Comparison of ENCODE assay signal across 9 cellular contexts in the genomic region with DNA sequence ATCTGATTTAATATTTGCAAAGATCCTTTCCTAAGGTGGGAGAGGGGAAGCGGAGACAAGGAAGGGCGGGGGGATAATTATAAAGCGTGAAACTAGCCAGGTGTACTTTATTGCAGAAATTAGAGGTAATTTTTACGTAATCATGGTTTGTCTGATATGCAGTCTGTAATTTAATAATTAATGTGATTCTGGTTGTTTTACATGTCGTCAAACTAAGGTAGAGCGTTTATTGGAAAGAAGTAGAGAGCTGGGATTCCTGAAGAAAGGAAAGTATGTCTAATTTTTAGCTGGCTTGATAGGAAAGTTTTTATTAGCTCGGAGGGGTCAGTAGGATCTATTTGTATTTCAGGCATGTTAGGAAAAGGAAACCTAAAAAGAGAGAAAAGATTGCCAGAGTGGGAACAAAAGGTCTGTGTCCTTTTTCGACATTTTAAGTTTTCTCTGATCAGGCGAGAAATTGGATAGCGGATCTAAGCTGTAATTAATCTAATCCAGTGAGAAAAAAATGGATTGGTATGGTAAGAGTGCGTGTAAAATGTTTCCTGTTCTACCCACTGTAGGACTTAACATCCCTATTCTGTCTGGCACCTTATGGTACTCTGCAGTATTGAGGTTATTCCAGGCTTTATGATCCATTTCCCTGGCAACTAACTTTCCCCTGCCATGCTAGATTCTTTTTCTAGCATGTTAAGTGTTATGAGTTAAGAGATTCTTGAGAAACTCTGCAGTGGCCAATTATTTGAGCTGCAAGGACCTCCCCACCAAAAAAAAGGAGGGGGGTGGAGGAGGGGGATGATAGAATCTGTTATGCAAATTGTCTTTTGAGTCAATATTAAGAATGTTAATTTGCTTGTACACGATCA. TPM values are rescaled to one million over a fixed set of nuclear protein-coding genes. Genes with fewer than 3 reads are reported as not detected.
DNase-seq lines count a peak whose midpoint lies in the region; ATAC-seq, FAIRE-seq and TF ChIP-seq lines count a peak whose summit lies in the region.
"Had no signal": no experiment of that assay in that cellular context is flagged by ENCODE, and none has a peak within 500 bp of the region (broad histone marks: within the 10 kb centered on the region; RNA-seq: fewer than 3 reads in every experiment).

No MANE protein-coding gene starts in this region.

- peak overlapping the region; percentile 90 for H3K4me3 Mint-ChIP-seq in astrocyte (ENCODE audit: unreplicated experiment)

- H3K27ac ChIP-seq in IMR-90 (ENCODE audit: insufficient read depth, low read length) (no peak overlapping the region; the same call in 1 of the 2 replicates), astrocyte (ENCODE audit: low read depth, low read length) (no peak overlapping the region), spleen (no peak overlapping the region)

- no peak overlapping the region for H2BK15ac ChIP-seq in IMR-90 (ENCODE audit: low read depth, low read length)

- ATAC-seq in IMR-90 (ENCODE audit: low read depth): no peak
- no peak for ATAC-seq in HG02759 (IDR thresholded peaks at IDR 0.05; ENCODE audit: unreplicated experiment)
- ATAC-seq in GM18511 (IDR thresholded peaks at IDR 0.05; ENCODE audit: unreplicated experiment): no peak

- no peak for TF ChIP-seq RAD21 in IMR-90 (IDR thresholded peaks at IDR 0.05; ENCODE audit: low read length)

- no peak overlapping the region for H4K91ac ChIP-seq in IMR-90 (ENCODE audit: insufficient read depth, low read depth, low read length)

- no peak for TF ChIP-seq CTCF in IMR-90 (conservative IDR thresholded peaks at IDR 0.05; ENCODE audit: low read depth, low read length)
- no peak for TF ChIP-seq CTCF in astrocyte (IDR thresholded peaks at IDR 0.05; ENCODE audit: insufficient read depth, low read depth, low read length)
- TF ChIP-seq CTCF in spleen (IDR thresholded peaks at IDR 0.05 in 8 of 11, conservative IDR thresholded peaks at IDR 0.05 in 3 of 11): no peak

- H3K27me3 ChIP-seq in IMR-90 (ENCODE audit: control insufficient read depth, insufficient read depth, low read length): peaks cover 39% of the 10 kb centered on the region
- H3K27me3 ChIP-seq in astrocyte (ENCODE audit: insufficient read depth, low read length): peaks cover 17% of the 10 kb centered on the region
- peaks cover 9 to 92% (median 57%) of the 10 kb centered on the region in 7 donors for H3K27me3 ChIP-seq in spleen (replicated peaks in 1 of 7)

- no peaks in the 10 kb centered on the region for H3K79me1 ChIP-seq in IMR-90 (ENCODE audit: low read depth in 1 of 2, low read length in 2 of 2)

- peak overlapping the region; percentile 83 for H3K4me2 ChIP-seq in IMR-90 (ENCODE audit: low read depth, low read length)
- peak overlapping the region; percentile 87 for H3K4me2 ChIP-seq in astrocyte (ENCODE audit: low read length)

- no peak overlapping the region for H3K18ac ChIP-seq in IMR-90 (ENCODE audit: low read depth, low read length)

- TF ChIP-seq POLR2A in IMR-90 (IDR thresholded peaks at IDR 0.05; ENCODE audit: low read depth, low read length) (no peak), spleen (IDR thresholded peaks at IDR 0.05) (no peak)

- intact Hi-C loops in IMR-90 (cut with micrococcal nuclease) (no loop called here), spleen (cut with DNase I; ENCODE audit: low total_unique reads) (no loop called here)

- H2BK120ac ChIP-seq in IMR-90 (ENCODE audit: low read depth, low read length): no peak overlapping the region

- peak overlapping the region; percentile 84 for H3K27ac Mint-ChIP-seq in astrocyte (ENCODE audit: unreplicated experiment)

- H3K4me1 ChIP-seq in IMR-90 (ENCODE audit: control insufficient read depth, insufficient read depth, low read length) (peaks cover 2% of the 10 kb centered on the region; the same call in 1 of the 2 replicates), astrocyte (ENCODE audit: insufficient read depth, low read length) (peaks cover 8% of the 10 kb centered on the region), spleen (peaks cover 3 to 20% (median 14%) of the 10 kb centered on the region in 6 donors)

- FAIRE-seq in astrocyte (lab: Jason Lieb, UNC): no peak

- H3K27me3 Mint-ChIP-seq in astrocyte (ENCODE audit: low read depth, unreplicated experiment): no peaks in the 10 kb centered on the region

- H3K9me3 ChIP-seq in IMR-90 (ENCODE audit: control insufficient read depth, insufficient read depth, low read length) (peaks cover 2% of the 10 kb centered on the region; the same call in 1 of the 2 replicates), astrocyte (ENCODE audit: insufficient read depth, low read depth, low read length) (no peaks in the 10 kb centered on the region), iPS-18c (ENCODE audit: control insufficient read depth, insufficient read depth, low read length) (no peaks in the 10 kb centered on the region), spleen (no peaks in the 10 kb centered on the region)

- peak overlapping the region; percentile 87 for H3K4me3 ChIP-seq in IMR-90 (ENCODE audit: insufficient read depth, low read depth, low read length)
- peak overlapping the region; percentile 56 for H3K4me3 ChIP-seq in astrocyte (ENCODE audit: insufficient read depth, low read depth, low read length)
- peak overlapping the region; percentile 76 for H3K4me3 ChIP-seq in iPS-18c (ENCODE audit: insufficient read depth, low read depth, low read length)
- H3K4me3 ChIP-seq in spleen: peak overlapping the region in 6 of 8 donors; percentile 48 to 81 (median 56)

- no peak overlapping the region for H2BK5ac ChIP-seq in IMR-90 (ENCODE audit: low read depth, low read length, poor library complexity, severe bottlenecking)

- POLR2A ChIA-PET in IMR-90 (lab: Charles Lee; ENCODE audit: unreplicated experiment): no interaction called here

- WGBS in IMR-90 (ENCODE audit: extremely low coverage in 2 of 2, insufficient read length in 1 of 2), 2 experiments: 50% methylated on average over 9 of the region's 12 CpGs; no CpG with 5 or more reads in 1 of the 2 experiments
- WGBS in spleen, 5 donors: 41 to 50% (median 43%) methylated on average over 12 of the region's 12 CpGs

- H3K9me1 ChIP-seq in IMR-90 (ENCODE audit: insufficient read depth, low read length): no peaks in the 10 kb centered on the region

- in situ Hi-C loops in IMR-90 (cut with MboI; ENCODE audit: low sequenced_read_pairs): no loop called here

- no peak overlapping the region for H2AK5ac ChIP-seq in IMR-90 (ENCODE audit: low read depth, low read length)

- dilution Hi-C loops in IMR-90 (cut with HindIII; ENCODE audit: low sequenced_read_pairs, unreplicated experiment): no loop called here

- H2BK20ac ChIP-seq in IMR-90 (ENCODE audit: low read depth, low read length): no peak overlapping the region

- H2AFZ ChIP-seq in IMR-90 (replicated peaks; ENCODE audit: low read length, poor library complexity) (no peak overlapping the region), astrocyte (ENCODE audit: low read depth, low read length) (no peak overlapping the region)

- H3K4me1 Mint-ChIP-seq in astrocyte (ENCODE audit: low read depth, unreplicated experiment): peaks cover 22% of the 10 kb centered on the region

- H4K20me1 ChIP-seq in IMR-90 (ENCODE audit: insufficient read depth, low read length): no peaks in the 10 kb centered on the region
- no peaks in the 10 kb centered on the region for H4K20me1 ChIP-seq in astrocyte (ENCODE audit: insufficient read depth, low read length)

- H3K9ac ChIP-seq in IMR-90 (ENCODE audit: low read depth, low read length): peak overlapping the region; percentile 30; the same call in 1 of the 2 replicates
- peak overlapping the region; percentile 74 for H3K9ac ChIP-seq in astrocyte (ENCODE audit: low read length)

- CTCF ChIA-PET in IMR-90 (lab: Yijun Ruan, JAX): no interaction called here

- no peak overlapping the region for H2AK9ac ChIP-seq in IMR-90 (replicated peaks; ENCODE audit: low read depth, low read length, poor library complexity)

- DNase-seq in IMR-90 (no peak), astrocyte (ENCODE audit: low read depth) (no peak), spleen (no peak), NCI-H1930 (lab: John Stamatoyannopoulos, UW) (no peak), NCI-H128 (lab: John Stamatoyannopoulos, UW; ENCODE audit: unreplicated experiment) (no peak)
- DNase-seq: NCI-H1694 treated with DMSO at 0.1 percent for 48 hours had no signal

- H3K4ac ChIP-seq in IMR-90 (ENCODE audit: low read depth, low read length): no peak overlapping the region

- H3K36me3 Mint-ChIP-seq in astrocyte (ENCODE audit: low read depth, unreplicated experiment): peaks cover 3% of the 10 kb centered on the region

- H4K8ac ChIP-seq in IMR-90 (ENCODE audit: low read depth in 2 of 2, low read length in 2 of 2): no peak overlapping the region

- H3K14ac ChIP-seq in IMR-90 (replicated peaks; ENCODE audit: low read depth, low read length): no peak overlapping the region

- no peak overlapping the region for H4K5ac ChIP-seq in IMR-90 (ENCODE audit: low read depth, low read length)

- no peak overlapping the region for H3K23ac ChIP-seq in IMR-90 (ENCODE audit: low read depth, low read length)

- BruUV-seq in IMR-90 (replicated peaks; lab: Mats Ljungman, UMichigan): no TSS peak

- H3K36me3 ChIP-seq in IMR-90 (ENCODE audit: control insufficient read depth, insufficient read depth, low read length) (no peaks in the 10 kb centered on the region), astrocyte (ENCODE audit: insufficient read depth, low read length) (no peaks in the 10 kb centered on the region), spleen (no peaks in the 10 kb centered on the region)

- H3K9me3 Mint-ChIP-seq in astrocyte (ENCODE audit: unreplicated experiment): no peaks in the 10 kb centered on the region

- H3K56ac ChIP-seq in IMR-90 (ENCODE audit: extremely low read depth, insufficient read depth, low read length): no peak overlapping the region

- no peaks in the 10 kb centered on the region for H3K79me2 ChIP-seq in astrocyte (ENCODE audit: insufficient read depth, low read length)

TF ChIP-seq in IMR-90, 13 proteins besides CTCF, POLR2A, EP300 and RAD21 (continues in another document):
- no peak for TF ChIP-seq SMC3 (IDR thresholded peaks at IDR 0.05; ENCODE audit: low read depth, low read length)
- TF ChIP-seq, protein P1, sequence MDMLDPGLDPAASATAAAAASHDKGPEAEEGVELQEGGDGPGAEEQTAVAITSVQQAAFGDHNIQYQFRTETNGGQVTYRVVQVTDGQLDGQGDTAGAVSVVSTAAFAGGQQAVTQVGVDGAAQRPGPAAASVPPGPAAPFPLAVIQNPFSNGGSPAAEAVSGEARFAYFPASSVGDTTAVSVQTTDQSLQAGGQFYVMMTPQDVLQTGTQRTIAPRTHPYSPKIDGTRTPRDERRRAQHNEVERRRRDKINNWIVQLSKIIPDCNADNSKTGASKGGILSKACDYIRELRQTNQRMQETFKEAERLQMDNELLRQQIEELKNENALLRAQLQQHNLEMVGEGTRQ (IDR thresholded peaks at IDR 0.05; ENCODE audit: low read depth, low read length): no peak
- no peak for TF ChIP-seq RCOR1 (IDR thresholded peaks at IDR 0.05; ENCODE audit: insufficient replicate concordance, low read length)
- no peak for TF ChIP-seq MAZ (IDR thresholded peaks at IDR 0.05; ENCODE audit: borderline replicate concordance, low read depth, low read length)

RNA-seq across cellular contexts. Expression of gene CELF2, which starts 1.4 kb away (rescaled TPM):
- total RNA-seq in IMR-90 (2012; rRNA removed) (5.6 and 6.6 TPM in 2 replicates), astrocyte (65.0 and 76.1 TPM in 2 replicates), spleen (100 to 1,000 TPM in 6 of 7 donors, 10 to 100 TPM in 1; 84.2 to 180 (median 115) TPM)
- polyA plus RNA-seq in IMR-90 (2012; rRNA removed) (3.5 and 3.6 TPM in 2 replicates), spleen (10 to 100 TPM; 13.5 to 19.5 (median 17.6) TPM)
- polyA plus RNA-seq in IMR-90 (2012; cell fraction: cytosol; rRNA removed): 3.6 and 5.0 TPM in 2 replicates
- 2.0 and 2.9 TPM in 2 replicates for polyA plus RNA-seq in IMR-90 (2012; cell fraction: nucleus; rRNA removed; ENCODE audit: low replicate concordance)
